Comparison of ENCODE assay signal across 10 cellular contexts in genomic region chr6:99458319-99458718, GRCh38. TPM values are rescaled to one million over a fixed set of nuclear protein-coding genes. Genes with fewer than 3 reads are reported as not detected.
DNase-seq lines count a peak whose midpoint lies in the region; ATAC-seq and TF ChIP-seq lines count a peak whose summit lies in the region.
"Had no signal": no experiment of that assay in that cellular context is flagged by ENCODE, and none has a peak within 500 bp of the region (broad histone marks: within the 10 kb centered on the region; RNA-seq: fewer than 3 reads in every experiment).

No MANE protein-coding gene starts in this region.

- TF ChIP-seq CTCF in cardiac fibroblast (IDR thresholded peaks at IDR 0.05; ENCODE audit: low read depth, low read length) (peak; percentile 44), neural progenitor cell (IDR thresholded peaks at IDR 0.05) (peak; percentile 48)

- H3K9me3 Mint-ChIP-seq in neural progenitor cell, result peaks cover 20% of the 10 kb centered on the region

- H3K4me1 Mint-ChIP-seq in neural progenitor cell, result no peaks in the 10 kb centered on the region
- H3K4me1 Mint-ChIP-seq: CD8-positive, alpha-beta memory T cell had no signal

- H3K9ac ChIP-seq in neural progenitor cell, result no peak overlapping the region

- no peaks in the 10 kb centered on the region for H3K4me1 ChIP-seq in neural progenitor cell

- DNase-seq in NCI-H524 (lab: John Stamatoyannopoulos, UW), result peak; percentile 6 to 45
- no peak for DNase-seq in NCI-H524 treated with DMSO at 0.1 percent for 48 hours (lab: John Stamatoyannopoulos, UW)
- peak; percentile 8 for DNase-seq in M059J (ENCODE audit: low read depth)
- DNase-seq in cardiac fibroblast (ENCODE audit: low read depth in 2 of 2), result peak; percentile 31 to 64
- peak; percentile 51 for DNase-seq in neural progenitor cell (ENCODE audit: low spot score)
- no peak for DNase-seq in Ammon's horn (ENCODE audit: low spot score)
- DNase-seq: activated CD4-positive, alpha-beta T cell treated with anti-CD3 and anti-CD28 coated beads, Interleukin-2, amount 50 U/mL, for 1 hour; CD8-positive, alpha-beta memory T cell had no signal

- no peaks in the 10 kb centered on the region for H3K27me3 Mint-ChIP-seq in neural progenitor cell (ENCODE audit: insufficient read depth, low read depth)
- H3K27me3 Mint-ChIP-seq: CD8-positive, alpha-beta memory T cell had no signal

- no peaks in the 10 kb centered on the region for H3K79me2 ChIP-seq in neural progenitor cell (ENCODE audit: low read depth)

- H4K20me1 ChIP-seq in neural progenitor cell (ENCODE audit: low read depth), result no peaks in the 10 kb centered on the region

- H3K36me3 ChIP-seq in neural progenitor cell, result no peaks in the 10 kb centered on the region

- H2AFZ ChIP-seq in neural progenitor cell (replicated peaks), result no peak overlapping the region

- H3K27ac Mint-ChIP-seq in neural progenitor cell, result no peak overlapping the region

- H3K27me3 ChIP-seq in neural progenitor cell, result no peaks in the 10 kb centered on the region

- no peak overlapping the region for H3K4me3 Mint-ChIP-seq in neural progenitor cell
- H3K4me3 Mint-ChIP-seq: CD8-positive, alpha-beta memory T cell had no signal

- no peak overlapping the region for H3K27ac ChIP-seq in neural progenitor cell

- no peaks in the 10 kb centered on the region for H3F3A ChIP-seq in neural progenitor cell (ENCODE audit: low read depth)

- peaks cover 26% of the 10 kb centered on the region for H3K36me3 Mint-ChIP-seq in neural progenitor cell

- no peak for ATAC-seq in HG02763 (IDR thresholded peaks at IDR 0.05; ENCODE audit: unreplicated experiment)
- no peak for ATAC-seq in HG02610 (IDR thresholded peaks at IDR 0.05; ENCODE audit: unreplicated experiment)

- H3K4me3 ChIP-seq in cardiac fibroblast (replicated peaks in 1 of 2; ENCODE audit: low read depth in 2 of 2, low read length in 2 of 2) (no peak overlapping the region), neural progenitor cell (no peak overlapping the region)

- no peak overlapping the region for H3K4me2 ChIP-seq in neural progenitor cell

- no peaks in the 10 kb centered on the region for H3K9me3 ChIP-seq in neural progenitor cell (ENCODE audit: low read depth)

RNA-seq across cellular contexts. Expression of gene PNISR, which starts 33.2 kb away (rescaled TPM):
- total RNA-seq in M059J (2014; rRNA removed; shearing (Covaris generic)), result 19.5 and 20.1 TPM in 2 replicates
- total RNA-seq in neural progenitor cell (ENCODE audit: low replicate concordance), result 266 and 498 TPM in 2 replicates

RNA-seq across cellular contexts. Expression of gene USP45, which starts 56.9 kb away (rescaled TPM):
- total RNA-seq in M059J (2014; rRNA removed; shearing (Covaris generic)), result 4.6 and 7.7 TPM in 2 replicates
- 21.4 and 32.2 TPM in 2 replicates for total RNA-seq in neural progenitor cell (ENCODE audit: low replicate concordance)

Comparison
In these comparisons a context has a peak if more than half of its experiments do, and no peak if none do; other contexts are left out.
1. DNase-seq: peak in NCI-H524 (2 of 2), M059J (single experiment), cardiac fibroblast (2 of 2) and neural progenitor cell (single experiment); none in NCI-H524 treated with DMSO at 0.1 percent for 48 hours (single experiment) and Ammon's horn (single experiment).
2. RNA of gene PNISR, which starts 33.2 kb away (total RNA-seq): 266 to 498 TPM in neural progenitor cell; 19.5 to 20.1 TPM in M059J; every median in the first group is over 10 times any median in the second.